In the genomic region with DNA sequence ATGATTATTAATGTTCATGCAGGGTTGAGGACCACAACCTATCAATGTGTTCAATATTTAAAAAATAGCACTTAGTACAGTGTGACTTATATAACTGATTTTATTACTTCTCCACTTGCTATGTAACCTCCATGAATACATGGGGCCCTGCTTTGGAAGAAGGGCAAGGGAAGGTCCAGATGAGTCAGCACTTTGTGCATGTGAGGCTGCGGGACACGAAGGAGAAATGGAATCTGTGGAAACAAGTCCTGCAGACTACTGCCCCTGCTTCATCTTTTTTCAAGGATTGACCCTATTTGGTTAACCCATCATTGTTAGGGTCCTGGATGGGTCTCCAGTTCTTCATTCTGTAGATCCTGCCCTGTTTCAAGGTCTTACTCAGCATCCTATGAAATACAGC, we compare ENCODE assay signal across 8 cellular contexts.
DNase-seq lines count a peak whose midpoint lies in the region; ATAC-seq and TF ChIP-seq lines count a peak whose summit lies in the region.

No MANE protein-coding gene starts in this region.

- DNase-seq in DMS 273 (lab: John Stamatoyannopoulos, UW; ENCODE audit: unreplicated experiment) (peak; percentile 72), MM.1S (peak; percentile 41), choroid plexus epithelial cell (ENCODE audit: low read depth) (peak; percentile 77), nephron progenitor cell (no peak), AML-193 (lab: John Stamatoyannopoulos, UW) (no peak), LoVo (ENCODE audit: low spot score) (no peak)

- peaks cover 4% of the 10 kb centered on the region for H3K36me3 ChIP-seq in MM.1S (replicated peaks; ENCODE audit: insufficient read depth, low read length)

- peak overlapping the region; percentile 89 for H3K4me3 ChIP-seq in MM.1S (ENCODE audit: low read length)
- peak overlapping the region; percentile 95 for H3K4me3 ChIP-seq in choroid plexus epithelial cell (ENCODE audit: low read depth, low read length)

- peaks cover 19% of the 10 kb centered on the region for H3K36me3 Mint-ChIP-seq in nephron progenitor cell (ENCODE audit: low read depth)

- peaks cover 62% of the 10 kb centered on the region for H3F3A ChIP-seq in MM.1S (ENCODE audit: insufficient read depth, low read length)

- H3K79me2 ChIP-seq in MM.1S (ENCODE audit: low read length), result peaks cover 63% of the 10 kb centered on the region

- no peaks in the 10 kb centered on the region for H3K9me3 Mint-ChIP-seq in nephron progenitor cell

- H2AFZ ChIP-seq in MM.1S (ENCODE audit: low read length), result no peak overlapping the region

- peak overlapping the region; percentile 95 for H3K9ac ChIP-seq in MM.1S (ENCODE audit: low read length)

- H3K4me2 ChIP-seq in MM.1S (ENCODE audit: low read depth, low read length), result peak overlapping the region; percentile 92

- H3K4me1 ChIP-seq in MM.1S (ENCODE audit: low read length), result peaks cover 42% of the 10 kb centered on the region

- H3K4me1 Mint-ChIP-seq in nephron progenitor cell, result peaks cover 24% of the 10 kb centered on the region

- TF ChIP-seq CTCF in MM.1S (IDR thresholded peaks at IDR 0.05; ENCODE audit: low read length) (no peak), choroid plexus epithelial cell (conservative IDR thresholded peaks at IDR 0.05; ENCODE audit: low read depth, low read length) (no peak), nephron progenitor cell (IDR thresholded peaks at IDR 0.05) (no peak)

- H3K27ac Mint-ChIP-seq in nephron progenitor cell, result no peak overlapping the region

- no peaks in the 10 kb centered on the region for H4K20me1 ChIP-seq in MM.1S (ENCODE audit: insufficient read depth, low read length)

- ATAC-seq in GM18505 (IDR thresholded peaks at IDR 0.05; ENCODE audit: unreplicated experiment), result no peak
- no peak for ATAC-seq in HG03025 (IDR thresholded peaks at IDR 0.05; ENCODE audit: low FRiP score, unreplicated experiment)

- no peaks in the 10 kb centered on the region for H3K9me2 ChIP-seq in MM.1S (replicated peaks; ENCODE audit: insufficient read depth, low read length)

- TF ChIP-seq POLR2A in GM18505 (IDR thresholded peaks at IDR 0.05; ENCODE audit: borderline replicate concordance, extremely low read depth, insufficient read depth, insufficient read length), result no peak

- H3K27ac ChIP-seq in MM.1S (ENCODE audit: low read length), result peak overlapping the region; percentile 91; the same call in 1 of the 2 replicates

- no peaks in the 10 kb centered on the region for H3K27me3 ChIP-seq in MM.1S (replicated peaks; ENCODE audit: insufficient read depth, low read length)

- no peaks in the 10 kb centered on the region for H3K27me3 Mint-ChIP-seq in nephron progenitor cell (ENCODE audit: low read depth, poor library complexity)

- peak overlapping the region; percentile 38 for H3K4me3 Mint-ChIP-seq in nephron progenitor cell

- H3K9me3 ChIP-seq in MM.1S (replicated peaks; ENCODE audit: insufficient read depth, low read length), result no peaks in the 10 kb centered on the region

Comparison
In these comparisons a context has a peak if more than half of its experiments do, and no peak if none do; other contexts are left out.
1. DNase-seq: peak in DMS 273 (single experiment), MM.1S (single experiment) and choroid plexus epithelial cell (single experiment); none in nephron progenitor cell (single experiment), AML-193 (0 of 2) and LoVo (single experiment).